ENCODE assay signal across 8 cellular contexts in genomic region chr2:143513081-143513480, GRCh38.
DNase-seq lines count a peak whose midpoint lies in the region; ATAC-seq and TF ChIP-seq lines count a peak whose summit lies in the region.

No MANE protein-coding gene starts in this region.

- DNase-seq in Caco-2 (peak in 1 of 2 experiments; percentile 16), HL-60 (ENCODE audit: low read depth in 1 of 2, low spot score in 1 of 2) (no peak), UCSD-AML1 (lab: John Stamatoyannopoulos, UW; ENCODE audit: unreplicated experiment) (peak; percentile 4), glomerular endothelial cell (ENCODE audit: extremely low read depth, low read depth, low spot score) (peak; percentile 39), renal cortical epithelial cell (ENCODE audit: low read depth) (peak; percentile 46), cerebellum (ENCODE audit: low spot score) (no peak)

- ATAC-seq in GM19023 (IDR thresholded peaks at IDR 0.05; ENCODE audit: unreplicated experiment): peak; percentile 55
- no peak for ATAC-seq in HG03108 (IDR thresholded peaks at IDR 0.05; ENCODE audit: unreplicated experiment)

- intact Hi-C loops in Caco-2 (cut with micrococcal nuclease; ENCODE audit: unreplicated experiment): no loop called here

- CTCF ChIA-PET in Caco-2 (lab: Charles Lee): no interaction called here

- no peak overlapping the region for H3K4me3 Mint-ChIP-seq in Caco-2 (ENCODE audit: unreplicated experiment)

- no peak overlapping the region for H3K27ac ChIP-seq in HL-60 (replicated peaks)

- no peaks in the 10 kb centered on the region for H3K27me3 ChIP-seq in Caco-2 (replicated peaks; ENCODE audit: control insufficient read depth, insufficient read depth, low read length)
- H3K27me3 ChIP-seq in HL-60 (ENCODE audit: insufficient read depth, poor library complexity, severe bottlenecking): no peaks in the 10 kb centered on the region

- H3K36me3 ChIP-seq in Caco-2 (ENCODE audit: control insufficient read depth, insufficient read depth, low read length): no peaks in the 10 kb centered on the region

- H3K27me3 Mint-ChIP-seq in Caco-2 (ENCODE audit: insufficient read depth, unreplicated experiment): peaks cover 8% of the 10 kb centered on the region

- POLR2A ChIA-PET in Caco-2 (lab: Charles Lee): no interaction called here

- H3K9me3 ChIP-seq in Caco-2: no peaks in the 10 kb centered on the region

- TF ChIP-seq CTCF in Caco-2 (IDR thresholded peaks at IDR 0.05; ENCODE audit: insufficient read depth in 1 of 2, low read depth in 1 of 2, low read length in 1 of 2, severe bottlenecking in 1 of 2, unreplicated experiment in 1 of 2) (peak; percentile 54 to 58), HL-60 (IDR thresholded peaks at IDR 0.05; ENCODE audit: insufficient read depth, low read length) (peak; percentile 23)

- no TSS peak for BruUV-seq in Caco-2 (replicated peaks; lab: Mats Ljungman, UMichigan)

- H3K4me1 Mint-ChIP-seq in Caco-2 (ENCODE audit: low read depth, unreplicated experiment): no peaks in the 10 kb centered on the region

- no peak overlapping the region for H3K4me3 ChIP-seq in Caco-2 (ENCODE audit: low read depth, low read length)
- no peak overlapping the region for H3K4me3 ChIP-seq in HL-60 (replicated peaks; ENCODE audit: insufficient read depth, low read length)

- no peaks in the 10 kb centered on the region for H3K4me1 ChIP-seq in Caco-2

- H3K9me3 Mint-ChIP-seq in Caco-2 (ENCODE audit: unreplicated experiment): no peaks in the 10 kb centered on the region

- H3K36me3 Mint-ChIP-seq in Caco-2 (ENCODE audit: insufficient read depth, unreplicated experiment): no peaks in the 10 kb centered on the region

- no peak overlapping the region for H3K27ac Mint-ChIP-seq in Caco-2 (ENCODE audit: unreplicated experiment)

Comparison
In these comparisons a context has a peak if more than half of its experiments do, and no peak if none do; other contexts are left out.
1. DNase-seq: peak in UCSD-AML1 (single experiment), glomerular endothelial cell (single experiment) and renal cortical epithelial cell (single experiment); none in HL-60 (0 of 2) and cerebellum (single experiment).